8 cellular contexts compared by ENCODE assay signal in genomic region chr7:85554294-85554877, GRCh38.
DNase-seq lines count a peak whose midpoint lies in the region; ATAC-seq and FAIRE-seq lines count a peak whose summit lies in the region.

No MANE protein-coding gene starts in this region.

- no peaks in the 10 kb centered on the region for H3K27me3 ChIP-seq in small intestine (ENCODE audit: control insufficient read depth in 2 of 2, insufficient read depth in 2 of 2, low read length in 2 of 2)

- H3K9me3 ChIP-seq in small intestine (ENCODE audit: control insufficient read depth, low read depth): no peaks in the 10 kb centered on the region

- H3K36me3 ChIP-seq in small intestine (ENCODE audit: control insufficient read depth in 2 of 2, insufficient read depth in 2 of 2, low read length in 2 of 2): no peaks in the 10 kb centered on the region

- H3K4me3 ChIP-seq in small intestine (ENCODE audit: low read depth in 1 of 2, low read length in 2 of 2): no peak overlapping the region

- WGBS in small intestine, 3 donors: 0 to 2% (median 0%) methylated on average over 1 of the region's 1 CpG

- ATAC-seq in GM18498 (IDR thresholded peaks at IDR 0.05; ENCODE audit: unreplicated experiment) (peak; percentile 74), HG02852 (IDR thresholded peaks at IDR 0.05; ENCODE audit: unreplicated experiment) (peak; percentile 76)

- FAIRE-seq in TTC549 (lab: Jason Lieb, UNC): peak; percentile 89
- peak; percentile 30 for FAIRE-seq in small intestine (lab: Jason Lieb, UNC)

- DNase-seq in AML-193 (lab: John Stamatoyannopoulos, UW) (peak; percentile 38 to 63), NCI-H146 (lab: John Stamatoyannopoulos, UW) (peak; percentile 30), glomerular endothelial cell (ENCODE audit: extremely low read depth, low read depth, low spot score) (peak; percentile 41), small intestine (peak; percentile 60), activated gamma-delta T cell treated with Interleukin-2 at 50 U/mL for 16 hours (no peak)

- H3K4me1 ChIP-seq in small intestine (ENCODE audit: control insufficient read depth in 2 of 2, insufficient read depth in 1 of 2, low read depth in 1 of 2, low read length in 1 of 2): no peaks in the 10 kb centered on the region

- H3K27ac ChIP-seq in small intestine (ENCODE audit: low read depth in 1 of 2, low read length in 1 of 2): no peak overlapping the region
